8 cellular contexts compared by ENCODE assay signal in genomic region chr21:31941694-31942093, GRCh38.
"Had no signal": no experiment of that assay in that cellular context is flagged by ENCODE, and none has a peak within 500 bp of the region (broad histone marks: within the 10 kb centered on the region; RNA-seq: fewer than 3 reads in every experiment).

No MANE protein-coding gene starts in this region.

- H3K4me3 ChIP-seq: GM23248, HAP-1, K562 had no signal

- H3K4me1 ChIP-seq: HAP-1 had no signal

- H3K27ac Mint-ChIP-seq: HFFc6 had no signal

- DNase-seq: GM23248, GOT3, H7, HFFc6, IMR-90 had no signal

- H3K27ac ChIP-seq: GM23248 had no signal

- ATAC-seq: HCT116, K562 had no signal

- H3K4me3 Mint-ChIP-seq: HFFc6 had no signal

- H3K9me3 ChIP-seq: HAP-1 had no signal
